Comparison of ENCODE assay signal across 18 cellular contexts in genomic region chr21:35039595-35040291, GRCh38. TPM values are rescaled to one million over a fixed set of nuclear protein-coding genes. Genes with fewer than 3 reads are reported as not detected.
DNase-seq lines count a peak whose midpoint lies in the region; ATAC-seq, FAIRE-seq and TF ChIP-seq lines count a peak whose summit lies in the region.
"Had no signal": no experiment of that assay in that cellular context is flagged by ENCODE, and none has a peak within 500 bp of the region (broad histone marks: within the 10 kb centered on the region; RNA-seq: fewer than 3 reads in every experiment).

No MANE protein-coding gene starts in this region.

- no peaks in the 10 kb centered on the region for H3K27me3 Mint-ChIP-seq in activated T-cell treated with anti-CD3 and anti-CD28 coated beads, Interleukin-2, amount 50 U/mL, for 72 hours (ENCODE audit: low read depth)

- H3K36me3 ChIP-seq in mucosa of descending colon (ENCODE audit: low read depth), result no peaks in the 10 kb centered on the region
- no peaks in the 10 kb centered on the region for H3K36me3 ChIP-seq in small intestine (ENCODE audit: control insufficient read depth in 2 of 2, insufficient read depth in 2 of 2, low read length in 2 of 2)
- no peaks in the 10 kb centered on the region for H3K36me3 ChIP-seq in uterus
- H3K36me3 ChIP-seq: cardiac muscle cell, transverse colon had no signal

- WGBS in small intestine, 3 donors, result 11 to 44% (median 15%) methylated on average over 3 of the region's 3 CpGs

- no peak for TF ChIP-seq POLR2A in uterus (IDR thresholded peaks at IDR 0.05)

- H3K4me3 Mint-ChIP-seq in activated T-cell treated with anti-CD3 and anti-CD28 coated beads, Interleukin-2, amount 50 U/mL, for 72 hours, result peak overlapping the region; percentile 89 to 93
- H3K4me3 Mint-ChIP-seq: CD14-positive monocyte had no signal

- H3K36me3 Mint-ChIP-seq in activated T-cell treated with anti-CD3 and anti-CD28 coated beads, Interleukin-2, amount 50 U/mL, for 72 hours (ENCODE audit: insufficient read depth in 2 of 2), result peaks cover 0 to 2% of the 10 kb centered on the region in 2 donors

- H3K27ac ChIP-seq in small intestine (ENCODE audit: low read depth in 1 of 2, low read length in 1 of 2) (no peak overlapping the region), uterus (no peak overlapping the region)
- H3K27ac ChIP-seq: cardiac muscle cell, RWPE1 had no signal

- ATAC-seq in activated T-cell treated with anti-CD3 and anti-CD28 coated beads, Interleukin-2, amount 50 U/mL, for 72 hours (replicated peaks in 1 of 2), result peak in 1 of 2 donors; percentile 17
- ATAC-seq in mucosa of descending colon (peak; percentile 66), HG03025 (IDR thresholded peaks at IDR 0.05; ENCODE audit: low FRiP score, unreplicated experiment) (no peak)
- ATAC-seq: heart right ventricle had no signal

- H3K4me3 ChIP-seq in mucosa of descending colon, result no peak overlapping the region
- H3K4me3 ChIP-seq in small intestine (ENCODE audit: low read depth in 1 of 2, low read length in 2 of 2), result no peak overlapping the region
- H3K4me3 ChIP-seq in uterus, result no peak overlapping the region
- H3K4me3 ChIP-seq: cardiac muscle cell, heart right ventricle, transverse colon had no signal

- intact Hi-C loops in mucosa of descending colon (cut with DNase I, micrococcal nuclease) (loop anchor here in 1 of 2 donors (10.0 kb wide), 1 partner anchor 145 kb away; no protein-coding TSS in a partner anchor), uterus (cut with DNase I; ENCODE audit: low total_unique reads) (no loop called here)

- TF ChIP-seq CTCF in mucosa of descending colon (IDR thresholded peaks at IDR 0.05) (no peak), uterus (IDR thresholded peaks at IDR 0.05) (no peak)

- peak overlapping the region; percentile 71 for H3K27ac Mint-ChIP-seq in activated T-cell treated with anti-CD3 and anti-CD28 coated beads, Interleukin-2, amount 50 U/mL, for 72 hours

- H3K27me3 ChIP-seq in small intestine (ENCODE audit: control insufficient read depth in 2 of 2, insufficient read depth in 2 of 2, low read length in 2 of 2) (no peaks in the 10 kb centered on the region), uterus (no peaks in the 10 kb centered on the region)
- H3K27me3 ChIP-seq: transverse colon had no signal

- H3K4me1 Mint-ChIP-seq in activated T-cell treated with anti-CD3 and anti-CD28 coated beads, Interleukin-2, amount 50 U/mL, for 72 hours (ENCODE audit: low read depth), result peaks cover 98% of the 10 kb centered on the region

- FAIRE-seq in small intestine (lab: Jason Lieb, UNC), result no peak
- FAIRE-seq: kidney had no signal

- no peaks in the 10 kb centered on the region for H3K9me3 Mint-ChIP-seq in activated T-cell treated with anti-CD3 and anti-CD28 coated beads, Interleukin-2, amount 50 U/mL, for 72 hours
- H3K9me3 Mint-ChIP-seq: CD14-positive monocyte had no signal

- DNase-seq in NOMO-1 treated with dmso at 0.1 percent for 144 hours (lab: John Stamatoyannopoulos, UW; ENCODE audit: unreplicated experiment), result peak; percentile 14
- DNase-seq in NOMO-1 (lab: John Stamatoyannopoulos, UW; ENCODE audit: unreplicated experiment in 2 of 2), result no peak
- peak; percentile 47 for DNase-seq in GF-D8 (lab: John Stamatoyannopoulos, UW)
- DNase-seq in activated T-cell treated with anti-CD3 and anti-CD28 coated beads, Interleukin-2, amount 50 U/mL, for 72 hours, result peak in 1 of 2 donors; percentile 19
- DNase-seq in mucosa of descending colon, result no peak
- no peak for DNase-seq in small intestine
- no peak for DNase-seq in uterus
- DNase-seq: 8988T; activated CD8-positive, alpha-beta memory T cell treated with anti-CD3 and anti-CD28 coated beads, Interleukin-2, amount 50 U/mL, for 48 hours; heart right ventricle; kidney; NCI-H1105; stimulated activated CD4-positive, alpha-beta T cell treated with anti-CD3 and anti-CD28 coated beads, Interleukin-4, amount 100 ng/mL, for 4 hours; transverse colon had no signal

- no peaks in the 10 kb centered on the region for H3K9me3 ChIP-seq in mucosa of descending colon
- no peaks in the 10 kb centered on the region for H3K9me3 ChIP-seq in small intestine (ENCODE audit: control insufficient read depth, low read depth)
- no peaks in the 10 kb centered on the region for H3K9me3 ChIP-seq in uterus
- H3K9me3 ChIP-seq: heart right ventricle, transverse colon had no signal

- H3K4me1 ChIP-seq in mucosa of descending colon (ENCODE audit: low read depth), result peaks cover 11% of the 10 kb centered on the region
- peaks cover 0 to 4% of the 10 kb centered on the region in 2 donors for H3K4me1 ChIP-seq in small intestine (ENCODE audit: control insufficient read depth in 2 of 2, insufficient read depth in 1 of 2, low read depth in 1 of 2, low read length in 1 of 2)
- no peaks in the 10 kb centered on the region for H3K4me1 ChIP-seq in uterus

RNA-seq across cellular contexts. Expression of gene RUNX1, which starts 9.4 kb away (rescaled TPM):
- total RNA-seq in activated T-cell treated with anti-CD3 and anti-CD28 coated beads, Interleukin-2, amount 50 U/mL, for 72 hours, result 10 to 100 TPM; 36.6 to 56.2 TPM
- total RNA-seq in mucosa of descending colon (10 to 100 TPM; 16.5 to 29.4 (median 24.0) TPM), uterus (10 to 100 TPM in 1 of 4 donors, 1 to 10 TPM in 2, under 1 TPM in 1; under 0.01 to 13.2 (median 8.7) TPM)
- 1 to 10 TPM; 2.5 to 5.8 (median 3.2) TPM for polyA plus RNA-seq in small intestine
- polyA plus RNA-seq: cardiac muscle cell had no signal

Comparison
In these comparisons a context has a peak if more than half of its experiments do, and no peak if none do; other contexts are left out.
1. DNase-seq: peak in NOMO-1 treated with dmso at 0.1 percent for 144 hours (single experiment) and GF-D8 (single experiment); none in NOMO-1 (0 of 2), mucosa of descending colon (0 of 3), small intestine (single experiment) and uterus (0 of 2).